8 cellular contexts compared by ENCODE assay signal in genomic region chr19:47228168-47228936, GRCh38. TPM values are rescaled to one million over a fixed set of nuclear protein-coding genes. Genes with fewer than 3 reads are reported as not detected.
A peak's percentile ranks its signal among the peaks of the same experiment; 100 is the strongest.
DNase-seq lines count a peak whose midpoint lies in the region; ATAC-seq and TF ChIP-seq lines count a peak whose summit lies in the region.

No MANE protein-coding gene starts in this region.

- H4K20me1 ChIP-seq in neural cell (ENCODE audit: insufficient read depth), result no peaks in the 10 kb centered on the region

- no peaks in the 10 kb centered on the region for H3K79me2 ChIP-seq in neural cell (replicated peaks; ENCODE audit: insufficient read depth, low read length)

- peak overlapping the region; percentile 84 for H3K9ac ChIP-seq in neural cell (ENCODE audit: low read length)

- peak; percentile 61 for DNase-seq in EL
- peak; percentile 75 for DNase-seq in M059J (ENCODE audit: low read depth)
- DNase-seq in activated CD4-positive, alpha-beta T cell treated with anti-CD3 and anti-CD28 coated beads, Interleukin-2, amount 50 U/mL, for 48 hours, result peak; percentile 43 to 61
- no peak for DNase-seq in epithelial cell of prostate (ENCODE audit: low read depth, low spot score)

- no peaks in the 10 kb centered on the region for H3K36me3 ChIP-seq in neural cell (ENCODE audit: insufficient read depth, low read length)

- TF ChIP-seq EP300 in neural cell (conservative IDR thresholded peaks at IDR 0.05; ENCODE audit: poor library complexity, severe bottlenecking), result no peak

- no peaks in the 10 kb centered on the region for H3F3A ChIP-seq in neural cell (ENCODE audit: insufficient read depth, low read length, poor library complexity, severe bottlenecking)

- peak overlapping the region; percentile 92 for H3K4me3 ChIP-seq in neural cell (ENCODE audit: low read length)

- no peak for ATAC-seq in GM18498 (IDR thresholded peaks at IDR 0.05; ENCODE audit: unreplicated experiment)
- no peak for ATAC-seq in HG03097 (IDR thresholded peaks at IDR 0.05; ENCODE audit: low FRiP score, unreplicated experiment)
- no peak for ATAC-seq in GM21529 (IDR thresholded peaks at IDR 0.05; ENCODE audit: unreplicated experiment)

- no peaks in the 10 kb centered on the region for H3K27me3 ChIP-seq in neural cell (ENCODE audit: insufficient read depth, low read depth, low read length)

- TF ChIP-seq CTCF in neural cell (IDR thresholded peaks at IDR 0.05; ENCODE audit: poor library complexity, severe bottlenecking), result no peak

- no peak overlapping the region for H2AFZ ChIP-seq in neural cell (ENCODE audit: low read depth, low read length)

- H3K4me2 ChIP-seq in neural cell (ENCODE audit: low read length), result peak overlapping the region; percentile 50

- H3K9me3 ChIP-seq in neural cell (ENCODE audit: low read length), result no peaks in the 10 kb centered on the region

- H3K9me2 ChIP-seq in neural cell (ENCODE audit: insufficient read depth, low read length), result no peaks in the 10 kb centered on the region

- TF ChIP-seq RAD21 in neural cell (conservative IDR thresholded peaks at IDR 0.05), result no peak

- H3K27ac ChIP-seq in epithelial cell of prostate (peak overlapping the region; percentile 92), neural cell (ENCODE audit: low read length) (peak overlapping the region; percentile 55)

TF ChIP-seq in neural cell, 6 proteins besides CTCF, POLR2A, EP300 and RAD21:
- TF ChIP-seq TAF1 (IDR thresholded peaks at IDR 0.05; ENCODE audit: low read depth) (no peak), SMC3 (conservative IDR thresholded peaks at IDR 0.05; ENCODE audit: poor library complexity) (no peak), REST (IDR thresholded peaks at IDR 0.05; ENCODE audit: borderline replicate concordance) (no peak), EZH2 (IDR thresholded peaks at IDR 0.05; ENCODE audit: borderline replicate concordance, insufficient read depth, low read length, poor library complexity, severe bottlenecking) (no peak), MXI1 (conservative IDR thresholded peaks at IDR 0.05; ENCODE audit: poor library complexity, severe bottlenecking) (no peak), POLR2AphosphoS5 (IDR thresholded peaks at IDR 0.05) (no peak)
TF ChIP-seq in neural cell: peak in this region for 0.

RNA-seq across cellular contexts. Expression of gene BBC3, which starts 2.6 kb away (rescaled TPM):
- total RNA-seq in M059J (2014; rRNA removed; shearing (Covaris generic)), result 1.9 and 5.0 TPM in 2 replicates
- 15.6 and 20.1 TPM in 2 replicates for polyA plus RNA-seq in neural cell
- polyA minus RNA-seq in neural cell, result 11.2 and 12.4 TPM in 2 replicates

RNA-seq across cellular contexts. Expression of gene CCDC9, which starts 28.0 kb away (rescaled TPM):
- total RNA-seq in M059J (2014; rRNA removed; shearing (Covaris generic)), result 2.1 and 6.0 TPM in 2 replicates
- polyA plus RNA-seq in neural cell, result 2.1 and 5.3 TPM in 2 replicates
- polyA minus RNA-seq in neural cell, result 3.7 and 5.2 TPM in 2 replicates

RNA-seq across cellular contexts. Expression of gene INAFM1, which starts 46.3 kb away (rescaled TPM):
- 1.9 and 6.0 TPM in 2 replicates for total RNA-seq in M059J (2014; rRNA removed; shearing (Covaris generic))
- 6.6 and 11.5 TPM in 2 replicates for polyA plus RNA-seq in neural cell
- 3.4 and 3.7 TPM in 2 replicates for polyA minus RNA-seq in neural cell
